2 cellular contexts compared by ENCODE assay signal in the genomic region with DNA sequence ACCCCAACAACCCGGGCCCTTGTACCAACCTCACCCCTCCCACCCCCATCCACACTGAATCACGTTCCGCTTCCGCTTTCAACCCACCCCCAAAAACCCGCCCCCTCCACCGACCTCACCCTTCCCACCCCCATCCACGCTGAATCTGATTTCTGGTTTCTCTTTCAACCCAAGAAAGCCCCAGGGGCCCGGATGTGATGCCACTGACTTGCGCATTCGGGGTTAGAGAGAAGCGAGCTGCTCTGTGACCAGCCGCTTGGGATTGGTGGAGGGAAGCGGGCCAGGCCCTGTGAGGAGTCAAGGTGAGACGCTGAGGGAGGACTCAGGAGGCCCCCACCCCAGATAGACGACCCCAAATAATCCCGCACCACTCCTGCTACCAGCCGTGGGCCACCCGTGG. TPM values are rescaled to one million over a fixed set of nuclear protein-coding genes. Genes with fewer than 3 reads are reported as not detected.
"Had no signal": no experiment of that assay in that cellular context is flagged by ENCODE, and none has a peak within 500 bp of the region (broad histone marks: within the 10 kb centered on the region; RNA-seq: fewer than 3 reads in every experiment).

No MANE protein-coding gene starts in this region.

RNA-seq across cellular contexts. Expression of a gene that starts 6.0 kb away (rescaled TPM):
- total RNA-seq: G401, GM12878 had no signal
- polyA plus RNA-seq: GM12878 had no signal

RNA-seq across cellular contexts. Expression of a gene that starts 55.7 kb away (rescaled TPM):
- total RNA-seq: G401 had no signal
